33 cellular contexts compared by ENCODE assay signal in genomic region chr5:12985142-12985541, GRCh38.
"Had no signal": no experiment of that assay in that cellular context is flagged by ENCODE, and none has a peak within 500 bp of the region (broad histone marks: within the 10 kb centered on the region; RNA-seq: fewer than 3 reads in every experiment).

No MANE protein-coding gene starts in this region.

- H3K4me3 ChIP-seq: adrenal gland, body of pancreas, esophagus muscularis mucosa, gastrocnemius medialis, heart right ventricle had no signal

- H3K4me3 Mint-ChIP-seq: activated B cell treated with CpG ODN at 0.5 μM for 24 hours; activated CD8-positive, alpha-beta T cell treated with anti-CD3 and anti-CD28 coated beads for 36 hours; activated naive CD4-positive, alpha-beta T cell treated with anti-CD3 and anti-CD28 coated beads, Interleukin-2, amount 50 U/mL, for 24 hours; activated naive CD8-positive, alpha-beta T cell treated with anti-CD3 and anti-CD28 coated beads for 36 hours; activated naive CD8-positive, alpha-beta T cell treated with anti-CD3 and anti-CD28 coated beads, Interleukin-2, amount 50 U/mL, for 24 hours; activated T-cell treated with anti-CD3 and anti-CD28 coated beads, Interleukin-2, amount 50 U/mL, for 4 hours; activated T-helper 17 cell treated with anti-CD3 and anti-CD28 coated beads, Interleukin-2, amount 50 U/mL, for 72 hours; effector memory CD8-positive, alpha-beta T cell; T-helper 17 cell; T-helper 2 cell treated with Interferon-gamma antibody and Interleukin-4, amounts not matched to agents 5 μg/mL and 100 μg/mL, for 36 hours had no signal

- H3K4me1 ChIP-seq: adrenal gland, body of pancreas, esophagus muscularis mucosa, foreskin keratinocyte, gastrocnemius medialis, heart right ventricle had no signal

- DNase-seq: activated B cell treated with CpG ODN at 0.5 μM for 24 hours; activated CD4-positive, alpha-beta T cell treated with anti-CD3 and anti-CD28 coated beads for 48 hours; activated CD4-positive, alpha-beta T cell treated with anti-CD3 and anti-CD28 coated beads, Interleukin-2, amount 50 U/mL, for 1 hour; activated CD4-positive, alpha-beta T cell treated with anti-CD3 and anti-CD28 coated beads, Interleukin-2, amount 50 U/mL, for 48 hours; activated CD8-positive, alpha-beta memory T cell treated with anti-CD3 and anti-CD28 coated beads for 24 hours; activated CD8-positive, alpha-beta T cell treated with anti-CD3 and anti-CD28 coated beads for 36 hours; activated effector memory CD4-positive, alpha-beta T cell treated with Interleukin-2 at 50 U/mL for 16 hours; activated gamma-delta T cell treated with Interleukin-2 at 50 U/mL for 16 hours; activated naive CD4-positive, alpha-beta T cell treated with Interleukin-2 at 50 U/mL for 16 hours; activated naive CD8-positive, alpha-beta T cell treated with anti-CD3 and anti-CD28 coated beads for 36 hours; activated naive CD8-positive, alpha-beta T cell treated with anti-CD3 and anti-CD28 coated beads, Interleukin-2, amount 50 U/mL, for 24 hours; activated T-cell treated with anti-CD3 and anti-CD28 coated beads, Interleukin-2, amount 50 U/mL, for 4 hours; adrenal gland; amygdala; aorta; body of pancreas; caudate nucleus; cortex of kidney; dermis blood vessel endothelial cell; effector CD4-positive, alpha-beta T cell; effector memory CD8-positive, alpha-beta T cell; erythroblast; foreskin keratinocyte; gastrocnemius medialis; heart right ventricle; T-helper 17 cell; T1000; WERI-Rb-1 had no signal

- H3K36me3 ChIP-seq: adrenal gland, esophagus muscularis mucosa, gastrocnemius medialis, heart right ventricle, WERI-Rb-1 had no signal

- H3K27me3 Mint-ChIP-seq: activated B cell treated with CpG ODN at 0.5 μM for 24 hours; activated CD8-positive, alpha-beta T cell treated with anti-CD3 and anti-CD28 coated beads for 36 hours; activated naive CD4-positive, alpha-beta T cell treated with anti-CD3 and anti-CD28 coated beads, Interleukin-2, amount 50 U/mL, for 24 hours; activated naive CD8-positive, alpha-beta T cell treated with anti-CD3 and anti-CD28 coated beads for 36 hours; activated naive CD8-positive, alpha-beta T cell treated with anti-CD3 and anti-CD28 coated beads, Interleukin-2, amount 50 U/mL, for 24 hours; activated T-helper 17 cell treated with anti-CD3 and anti-CD28 coated beads, Interleukin-2, amount 50 U/mL, for 72 hours; effector memory CD8-positive, alpha-beta T cell; T-helper 17 cell had no signal

- H3K9me3 ChIP-seq: adrenal gland, body of pancreas, esophagus muscularis mucosa, gastrocnemius medialis had no signal

- H3K27ac Mint-ChIP-seq: activated B cell treated with CpG ODN at 0.5 μM for 24 hours; activated CD8-positive, alpha-beta T cell treated with anti-CD3 and anti-CD28 coated beads for 36 hours; activated naive CD4-positive, alpha-beta T cell treated with anti-CD3 and anti-CD28 coated beads, Interleukin-2, amount 50 U/mL, for 24 hours; activated naive CD8-positive, alpha-beta T cell treated with anti-CD3 and anti-CD28 coated beads for 36 hours; activated naive CD8-positive, alpha-beta T cell treated with anti-CD3 and anti-CD28 coated beads, Interleukin-2, amount 50 U/mL, for 24 hours; activated T-helper 17 cell treated with anti-CD3 and anti-CD28 coated beads, Interleukin-2, amount 50 U/mL, for 72 hours; effector memory CD8-positive, alpha-beta T cell; T-helper 17 cell; T-helper 2 cell treated with Interferon-gamma antibody and Interleukin-4, amounts not matched to agents 5 μg/mL and 100 μg/mL, for 36 hours had no signal

- ATAC-seq: activated CD4-positive, CD25-positive, alpha-beta regulatory T cell treated with anti-CD3 and anti-CD28 coated beads, Interleukin-2, amount 50 U/mL, for 24 hours; activated CD8-positive, alpha-beta T cell treated with anti-CD3 and anti-CD28 coated beads for 36 hours; activated naive CD8-positive, alpha-beta T cell treated with anti-CD3 and anti-CD28 coated beads, Interleukin-2, amount 50 U/mL, for 24 hours; activated T-cell treated with anti-CD3 and anti-CD28 coated beads, Interleukin-2, amount 50 U/mL, for 4 hours; activated T-helper 17 cell treated with anti-CD3 and anti-CD28 coated beads, Interleukin-2, amount 50 U/mL, for 72 hours; body of pancreas; effector memory CD8-positive, alpha-beta T cell; foreskin keratinocyte; gastrocnemius medialis; heart right ventricle; T-helper 17 cell had no signal

- H3K27ac ChIP-seq: adrenal gland, body of pancreas, esophagus muscularis mucosa, foreskin keratinocyte, gastrocnemius medialis, heart right ventricle, WERI-Rb-1 had no signal

- H3K27me3 ChIP-seq: adrenal gland, body of pancreas, esophagus muscularis mucosa, foreskin keratinocyte, gastrocnemius medialis, heart right ventricle had no signal

- H3K4me1 Mint-ChIP-seq: activated B cell treated with CpG ODN at 0.5 μM for 24 hours; activated naive CD4-positive, alpha-beta T cell treated with anti-CD3 and anti-CD28 coated beads, Interleukin-2, amount 50 U/mL, for 24 hours; activated naive CD8-positive, alpha-beta T cell treated with anti-CD3 and anti-CD28 coated beads for 36 hours; activated naive CD8-positive, alpha-beta T cell treated with anti-CD3 and anti-CD28 coated beads, Interleukin-2, amount 50 U/mL, for 24 hours; activated T-helper 17 cell treated with anti-CD3 and anti-CD28 coated beads, Interleukin-2, amount 50 U/mL, for 72 hours; T-helper 17 cell had no signal

- H3K36me3 Mint-ChIP-seq: activated naive CD4-positive, alpha-beta T cell treated with anti-CD3 and anti-CD28 coated beads, Interleukin-2, amount 50 U/mL, for 24 hours; activated naive CD8-positive, alpha-beta T cell treated with anti-CD3 and anti-CD28 coated beads for 36 hours had no signal
